In the genomic region with DNA sequence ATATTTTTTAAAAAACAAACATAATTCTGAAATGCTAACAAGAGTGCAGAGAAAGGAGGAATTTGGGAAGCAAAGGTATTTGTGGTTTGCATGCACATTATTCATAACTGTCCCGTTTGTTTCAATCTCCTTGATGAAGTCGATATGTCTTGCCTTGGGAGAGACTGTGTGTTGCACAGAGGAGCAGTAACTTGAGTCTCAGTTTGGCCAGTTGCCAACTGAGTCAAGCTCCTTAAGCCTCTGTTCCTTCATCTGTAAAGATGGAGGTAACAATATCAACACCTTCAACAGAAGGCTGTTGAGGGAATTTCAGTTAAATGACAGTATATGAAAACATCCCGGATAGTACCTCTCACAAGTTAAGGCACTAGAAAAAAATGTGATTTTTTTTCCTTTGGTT, we compare ENCODE assay signal across 13 cellular contexts.
DNase-seq lines count a peak whose midpoint lies in the region; TF ChIP-seq lines count a peak whose summit lies in the region.
"Had no signal": no experiment of that assay in that cellular context is flagged by ENCODE, and none has a peak within 500 bp of the region (broad histone marks: within the 10 kb centered on the region; RNA-seq: fewer than 3 reads in every experiment).

No MANE protein-coding gene starts in this region.

- no peaks in the 10 kb centered on the region for H4K20me1 ChIP-seq in OCI-LY1 (ENCODE audit: insufficient read depth, low read length)

- H3K36me3 ChIP-seq in OCI-LY1 (ENCODE audit: insufficient read depth, low read length) (no peaks in the 10 kb centered on the region), esophagus squamous epithelium (no peaks in the 10 kb centered on the region), trophoblast cell (ENCODE audit: control insufficient read depth in 1 of 2, insufficient read depth in 2 of 2, low read length in 2 of 2) (no peaks in the 10 kb centered on the region)

- H4K91ac ChIP-seq in trophoblast cell (ENCODE audit: low read depth, low read length), result no peak overlapping the region

- no peak overlapping the region for H3K23ac ChIP-seq in trophoblast cell (ENCODE audit: low read length)

- H3K9ac ChIP-seq in OCI-LY1 (ENCODE audit: low read length) (no peak overlapping the region), trophoblast cell (ENCODE audit: low read length) (no peak overlapping the region)

- H3K4me3 ChIP-seq in OCI-LY1 (ENCODE audit: low read depth, low read length, poor library complexity, severe bottlenecking) (no peak overlapping the region), esophagus squamous epithelium (no peak overlapping the region), trophoblast cell (ENCODE audit: low read depth, low read length) (no peak overlapping the region)
- H3K4me3 ChIP-seq: smooth muscle cell had no signal

- no peak overlapping the region for H3K4ac ChIP-seq in trophoblast cell (ENCODE audit: low read depth, low read length)

- no peak for TF ChIP-seq POLR2A in esophagus squamous epithelium (IDR thresholded peaks at IDR 0.05)

- no peaks in the 10 kb centered on the region for H3K27me3 ChIP-seq in OCI-LY1 (ENCODE audit: insufficient read depth, low read length)
- H3K27me3 ChIP-seq in esophagus squamous epithelium, result no peaks in the 10 kb centered on the region
- no peaks in the 10 kb centered on the region for H3K27me3 ChIP-seq in trophoblast cell (ENCODE audit: insufficient read depth, low read length)

- H3K4me2 ChIP-seq in OCI-LY1 (ENCODE audit: low read length) (no peak overlapping the region; the same call in 1 of the 2 replicates), trophoblast cell (ENCODE audit: low read length) (no peak overlapping the region)
- H3K4me2 ChIP-seq: smooth muscle cell had no signal

- no peaks in the 10 kb centered on the region for H3K79me2 ChIP-seq in OCI-LY1 (ENCODE audit: insufficient read depth, low read length)
- H3K79me2 ChIP-seq in trophoblast cell (ENCODE audit: control insufficient read depth, insufficient read depth, low read length, poor library complexity), result no peaks in the 10 kb centered on the region

- no peaks in the 10 kb centered on the region for H3K79me1 ChIP-seq in trophoblast cell (ENCODE audit: low read length)

- H3K9me3 ChIP-seq in OCI-LY1 (ENCODE audit: low read length), result no peaks in the 10 kb centered on the region
- H3K9me3 ChIP-seq in esophagus squamous epithelium, result no peaks in the 10 kb centered on the region
- no peaks in the 10 kb centered on the region for H3K9me3 ChIP-seq in trophoblast cell (ENCODE audit: insufficient read depth, low read depth, low read length)

- no peaks in the 10 kb centered on the region for H3K9me2 ChIP-seq in OCI-LY1 (ENCODE audit: low read depth, low read length)

- H4K8ac ChIP-seq in trophoblast cell (ENCODE audit: low read depth, low read length), result no peak overlapping the region

- DNase-seq in NCI-H187 (lab: John Stamatoyannopoulos, UW) (peak; percentile 62 to 66), NCI-H187 treated with DMSO at 0.1 percent for 48 hours (lab: John Stamatoyannopoulos, UW) (no peak), epithelial cell of prostate (ENCODE audit: low read depth, low spot score) (peak; percentile 60), smooth muscle cell of the brain vasculature (ENCODE audit: low read depth, low spot score) (peak; percentile 52), esophagus squamous epithelium (lab: John Stamatoyannopoulos, UW) (no peak), trophoblast cell (no peak)
- DNase-seq in effector CD8-positive, alpha-beta T cell (lab: John Stamatoyannopoulos, UW), result no peak
- DNase-seq: activated CD4-positive, alpha-beta T cell treated with anti-CD3 and anti-CD28 coated beads, Interleukin-2, amount 50 U/mL, for 4 hours; effector memory CD4-positive, alpha-beta T cell; natural killer cell; T-cell had no signal

- peaks cover 52% of the 10 kb centered on the region for H3K4me1 ChIP-seq in OCI-LY1 (ENCODE audit: insufficient read depth, low read length, severe bottlenecking)
- H3K4me1 ChIP-seq in esophagus squamous epithelium, result peaks cover 0 to 26% (median 8%) of the 10 kb centered on the region in 3 donors
- H3K4me1 ChIP-seq in trophoblast cell (ENCODE audit: control insufficient read depth in 1 of 2, insufficient read depth in 2 of 2, low read length in 2 of 2), result no peaks in the 10 kb centered on the region

- 26 to 29% methylated on average over 3 of the region's 3 CpGs for WGBS in esophagus squamous epithelium, 2 donors
- no CpG with 5 or more reads among the region's 3 CpGs for WGBS in trophoblast cell (ENCODE audit: extremely low coverage, insufficient coverage, insufficient read length)

- H2BK120ac ChIP-seq in trophoblast cell (ENCODE audit: insufficient read depth, low read length, poor library complexity), result no peak overlapping the region

- H2AFZ ChIP-seq in OCI-LY1 (ENCODE audit: low read length) (no peak overlapping the region), trophoblast cell (ENCODE audit: insufficient read depth, low read length, poor library complexity) (no peak overlapping the region)

- intact Hi-C loops in esophagus squamous epithelium (cut with DNase I), result no loop called here

- no peak overlapping the region for H3K14ac ChIP-seq in trophoblast cell (ENCODE audit: low read length)

- H3K27ac ChIP-seq in OCI-LY1 (ENCODE audit: low read depth, low read length, poor library complexity, severe bottlenecking) (peak overlapping the region; percentile 89), epithelial cell of prostate (no peak overlapping the region), esophagus squamous epithelium (no peak overlapping the region), trophoblast cell (ENCODE audit: low read depth, low read length) (no peak overlapping the region)

- no peaks in the 10 kb centered on the region for H3F3A ChIP-seq in OCI-LY1 (ENCODE audit: insufficient read depth, low read length)

- H4K12ac ChIP-seq in trophoblast cell (ENCODE audit: low read depth, low read length), result no peak overlapping the region

- H2AK5ac ChIP-seq in trophoblast cell (ENCODE audit: low read length), result no peak overlapping the region

- no peak for TF ChIP-seq CTCF in OCI-LY1 (IDR thresholded peaks at IDR 0.05; ENCODE audit: low read length)
- TF ChIP-seq CTCF in esophagus squamous epithelium (IDR thresholded peaks at IDR 0.05), result no peak

- H3K18ac ChIP-seq in trophoblast cell (ENCODE audit: low read length), result no peak overlapping the region

- H2BK5ac ChIP-seq in trophoblast cell (ENCODE audit: low read depth, low read length, poor library complexity), result no peak overlapping the region

- H2BK12ac ChIP-seq in trophoblast cell (ENCODE audit: low read length), result no peak overlapping the region

Comparison
In these comparisons a context has a peak if more than half of its experiments do, and no peak if none do; other contexts are left out.
1. DNase-seq: peak in NCI-H187 (2 of 2), epithelial cell of prostate (single experiment) and smooth muscle cell of the brain vasculature (single experiment); none in NCI-H187 treated with DMSO at 0.1 percent for 48 hours (single experiment), effector CD8-positive, alpha-beta T cell (single experiment), esophagus squamous epithelium (single experiment) and trophoblast cell (0 of 2).